In the genomic region with DNA sequence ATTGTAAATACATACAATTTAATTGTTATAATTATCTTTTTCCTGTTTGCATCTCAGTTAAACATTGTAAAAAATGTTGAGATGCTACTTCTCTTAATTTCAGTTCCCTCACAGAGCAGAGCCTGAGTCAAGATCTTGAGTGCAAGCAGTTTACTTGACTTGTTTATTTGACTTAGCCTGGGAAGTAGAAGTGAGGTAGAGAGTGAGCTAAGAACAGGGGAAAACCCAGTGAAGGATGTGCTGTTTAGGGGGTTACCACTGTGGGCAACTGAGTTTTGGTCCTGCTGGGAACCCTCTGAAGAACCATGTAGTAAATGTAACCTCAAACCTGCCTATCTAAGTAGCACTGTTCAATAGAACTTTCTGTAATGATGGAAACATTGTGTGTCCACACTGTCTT, we compare ENCODE assay signal across 9 cellular contexts.
DNase-seq lines count a peak whose midpoint lies in the region; ATAC-seq, FAIRE-seq and TF ChIP-seq lines count a peak whose summit lies in the region.
"Had no signal": no experiment of that assay in that cellular context is flagged by ENCODE, and none has a peak within 500 bp of the region (broad histone marks: within the 10 kb centered on the region; RNA-seq: fewer than 3 reads in every experiment).

No MANE protein-coding gene starts in this region.

- H2BK120ac ChIP-seq in H1 (replicated peaks; ENCODE audit: low read depth, low read length): no peak overlapping the region

- H3K4me2 ChIP-seq in H1 (ENCODE audit: insufficient read depth in 1 of 2, low read depth in 2 of 2, low read length in 2 of 2): no peak overlapping the region

- no peak overlapping the region for H3K18ac ChIP-seq in H1 (ENCODE audit: extremely low read depth, low read length)

- no peak for TF ChIP-seq CTCF in H1 (IDR thresholded peaks at IDR 0.05; ENCODE audit: control extremely low read depth in 1 of 3, insufficient read depth in 1 of 3, low read depth in 1 of 3, low read length in 3 of 3)
- no peak for TF ChIP-seq CTCF in left lung (IDR thresholded peaks at IDR 0.05)

- H3K9me3 ChIP-seq in H1 (ENCODE audit: insufficient read depth in 2 of 2, low read depth in 1 of 2, low read length in 1 of 2): no peaks in the 10 kb centered on the region
- no peaks in the 10 kb centered on the region for H3K9me3 ChIP-seq in left lung
- H3K9me3 ChIP-seq: thoracic aorta had no signal

- no peak overlapping the region for H4K5ac ChIP-seq in H1 (ENCODE audit: insufficient read length, low read depth, low read length)

- no peak overlapping the region for H2BK12ac ChIP-seq in H1 (ENCODE audit: low read depth, low read length)

- no peak overlapping the region for H3K4ac ChIP-seq in H1 (replicated peaks; ENCODE audit: insufficient read length, low read depth, low read length)

- H3K36me3 ChIP-seq in H1 (ENCODE audit: control insufficient read depth in 2 of 4, insufficient read depth in 4 of 4, low read length in 3 of 4): no peaks in the 10 kb centered on the region; a peak in 1 of 8 replicates
- H3K36me3 ChIP-seq in left lung: no peaks in the 10 kb centered on the region
- H3K36me3 ChIP-seq: thoracic aorta had no signal

- no peak overlapping the region for H3K56ac ChIP-seq in H1 (replicated peaks; ENCODE audit: insufficient read length, low read depth, low read length)

- DNase-seq in H1 (ENCODE audit: low read depth in 1 of 2, low spot score in 2 of 2): no peak
- DNase-seq in KG1 (lab: John Stamatoyannopoulos, UW): no peak
- DNase-seq in A172 (ENCODE audit: low spot score): no peak
- no peak for DNase-seq in nucleus accumbens (lab: John Stamatoyannopoulos, UW)
- DNase-seq in left lung: no peak

- H3K23me2 ChIP-seq in H1 (ENCODE audit: low read depth, low read length): no peaks in the 10 kb centered on the region

- no peak for TF ChIP-seq POLR2A in H1 (IDR thresholded peaks at IDR 0.05; ENCODE audit: control extremely low read depth in 1 of 2, low read depth in 2 of 2, low read length in 2 of 2)

- H4K20me1 ChIP-seq in H1 (replicated peaks in 1 of 2; ENCODE audit: control insufficient read depth in 1 of 2, insufficient read depth in 2 of 2, low read length in 2 of 2): no peaks in the 10 kb centered on the region

- H4K91ac ChIP-seq in H1 (replicated peaks; ENCODE audit: insufficient read length, low read length): no peak overlapping the region

- no peaks in the 10 kb centered on the region for H3K79me1 ChIP-seq in H1 (ENCODE audit: low read depth, low read length)

- no peaks in the 10 kb centered on the region for H3K4me1 ChIP-seq in H1 (replicated peaks in 1 of 4; ENCODE audit: control insufficient read depth in 3 of 4, insufficient read depth in 4 of 4, low read length in 3 of 4)
- no peaks in the 10 kb centered on the region for H3K4me1 ChIP-seq in left lung

- H3K27ac ChIP-seq in H1 (ENCODE audit: low read depth, low read length): no peak overlapping the region
- H3K27ac ChIP-seq in left lung: no peak overlapping the region
- H3K27ac ChIP-seq: thoracic aorta had no signal

- CTCF ChIA-PET in H1 (lab: Charles Lee; ENCODE audit: partially characterized antibody): no interaction called here

- H3K14ac ChIP-seq in H1 (ENCODE audit: insufficient read length): no peak overlapping the region

- no peak for TF ChIP-seq EP300 in H1 (IDR thresholded peaks at IDR 0.05; ENCODE audit: borderline replicate concordance in 1 of 2, low read depth in 2 of 2, low read length in 2 of 2)

- H3K9ac ChIP-seq in H1 (replicated peaks in 1 of 4; ENCODE audit: extremely low read depth in 1 of 4, low read depth in 3 of 4, low read length in 3 of 4): no peak overlapping the region

- no peak for FAIRE-seq in H1 (lab: Jason Lieb, UNC)

- H4K8ac ChIP-seq in H1 (ENCODE audit: extremely low read depth, insufficient read depth, low read length): no peak overlapping the region

- 0 out of 2 replicates have a peak overlapping the region, but pooled peaks have one; percentile 18 for H2AFZ ChIP-seq in H1 (ENCODE audit: low read length)

- H2AK5ac ChIP-seq in H1 (ENCODE audit: low read depth, low read length): no peak overlapping the region

- H2BK5ac ChIP-seq in H1 (ENCODE audit: low read depth, low read length): no peak overlapping the region

- no peak overlapping the region for H2BK20ac ChIP-seq in H1 (ENCODE audit: low read length)

- no peaks in the 10 kb centered on the region for H3K27me3 ChIP-seq in H1 (replicated peaks in 1 of 4; ENCODE audit: control insufficient read depth in 3 of 4, extremely low read depth in 1 of 4, insufficient read depth in 3 of 4, low read length in 3 of 4)
- no peaks in the 10 kb centered on the region for H3K27me3 ChIP-seq in left lung

- ATAC-seq in GM18873 (IDR thresholded peaks at IDR 0.05; ENCODE audit: low FRiP score, unreplicated experiment) (peak; percentile 83), GM21528 (IDR thresholded peaks at IDR 0.05; ENCODE audit: low FRiP score, unreplicated experiment) (peak; percentile 61), HG03064 (IDR thresholded peaks at IDR 0.05; ENCODE audit: low read depth, unreplicated experiment) (peak; percentile 57), left lung (no peak)

- H2BK15ac ChIP-seq in H1 (ENCODE audit: low read length): no peak overlapping the region

- no peak for TF ChIP-seq RAD21 in H1 (IDR thresholded peaks at IDR 0.05 in 1 of 2, conservative IDR thresholded peaks at IDR 0.05 in 1 of 2; ENCODE audit: low read depth in 2 of 2, low read length in 2 of 2)

- intact Hi-C loops in left lung (cut with DNase I): no loop called here

- H3K23ac ChIP-seq in H1 (ENCODE audit: insufficient read length): no peak overlapping the region

- H3K79me2 ChIP-seq in H1 (ENCODE audit: control insufficient read depth in 1 of 2, insufficient read depth in 2 of 2, low read length in 2 of 2): no peaks in the 10 kb centered on the region

- no peak overlapping the region for H3K4me3 ChIP-seq in H1 (ENCODE audit: extremely low read depth in 1 of 4, insufficient read depth in 2 of 4, low read depth in 3 of 4, low read length in 4 of 4)
- no peak overlapping the region for H3K4me3 ChIP-seq in left lung
- H3K4me3 ChIP-seq: thoracic aorta had no signal

- POLR2A ChIA-PET in H1 (lab: Charles Lee; ENCODE audit: partially characterized antibody): no interaction called here

TF ChIP-seq in H1, 55 proteins besides CTCF, POLR2A, EP300 and RAD21:
- TF ChIP-seq SIN3A (conservative IDR thresholded peaks at IDR 0.05 in 1 of 2, IDR thresholded peaks at IDR 0.05 in 1 of 2; ENCODE audit: low read depth in 1 of 2, low read length in 2 of 2) (no peak), RNF2 (IDR thresholded peaks at IDR 0.05; ENCODE audit: borderline replicate concordance, low read depth, low read length, missing control alignments, poor library complexity, severe bottlenecking) (no peak), CBX8 (IDR thresholded peaks at IDR 0.05; ENCODE audit: borderline replicate concordance, low read depth, low read length) (no peak), KDM4A (IDR thresholded peaks at IDR 0.05; ENCODE audit: low read depth, low read length, severe bottlenecking) (no peak), HDAC2 (IDR thresholded peaks at IDR 0.05; ENCODE audit: borderline replicate concordance in 1 of 2, low read depth in 2 of 2, low read length in 2 of 2) (no peak), ASH2L (IDR thresholded peaks at IDR 0.05; ENCODE audit: low read length) (no peak), TEAD4 (IDR thresholded peaks at IDR 0.05; ENCODE audit: low read depth, low read length) (no peak), CHD1 (IDR thresholded peaks at IDR 0.05; ENCODE audit: low read depth, low read length) (no peak)
